Comparison of ENCODE assay signal across 14 cellular contexts in the genomic region with DNA sequence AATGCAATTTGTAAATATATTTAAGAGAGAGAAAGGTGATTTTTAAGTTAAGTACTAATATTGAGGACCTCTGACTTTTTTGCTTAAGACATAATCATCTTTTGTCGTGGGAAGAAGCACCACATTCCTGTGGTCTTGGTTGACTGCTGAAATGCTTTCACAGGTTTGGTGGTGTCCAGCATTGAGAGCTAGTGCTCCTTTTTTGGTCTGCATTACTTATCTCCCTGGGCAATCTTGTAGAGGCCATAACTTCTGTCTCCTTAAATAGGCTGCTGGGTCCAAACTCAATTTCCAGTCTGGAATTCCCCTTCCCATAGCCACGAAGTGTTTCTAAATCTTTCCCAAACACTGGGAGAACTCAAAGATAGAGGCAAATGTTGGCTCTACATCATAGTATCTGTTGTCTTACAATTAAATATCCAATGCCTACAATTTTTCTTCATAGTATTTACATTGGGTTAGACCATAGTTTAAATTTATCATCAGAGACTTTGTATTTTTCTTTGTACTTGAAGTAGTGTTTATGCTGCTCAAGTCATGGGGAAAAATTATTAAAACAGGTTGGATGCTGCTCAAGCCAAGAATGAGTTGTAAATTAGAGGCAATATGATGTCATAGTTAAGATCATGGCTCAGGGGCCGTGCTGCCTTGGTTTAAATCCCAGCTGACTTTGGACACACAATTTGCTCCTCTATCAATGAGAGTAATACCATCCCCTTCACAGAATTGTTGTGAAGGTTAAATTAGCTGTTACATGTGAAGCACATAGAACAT.
DNase-seq lines count a peak whose midpoint lies in the region; TF ChIP-seq lines count a peak whose summit lies in the region.
"Had no signal": no experiment of that assay in that cellular context is flagged by ENCODE, and none has a peak within 500 bp of the region (broad histone marks: within the 10 kb centered on the region; RNA-seq: fewer than 3 reads in every experiment).

No MANE protein-coding gene starts in this region.

- DNase-seq in HFFc6, result peak; percentile 84
- DNase-seq in ascending aorta (ENCODE audit: low spot score in 2 of 2), result no peak
- DNase-seq in hepatic stellate cell (ENCODE audit: low spot score), result peak; percentile 19
- no peak for DNase-seq in uterus
- DNase-seq in NCI-H2107 (lab: John Stamatoyannopoulos, UW), result no peak
- DNase-seq in prostate gland (ENCODE audit: low spot score), result no peak
- DNase-seq in activated T-helper 1 cell treated with anti-CD3 and anti-CD28 coated beads, Interleukin-12 subunit alpha, Interleukin-12 subunit beta, Interleukin-2, Interleukin-4 antibody, amounts not matched to agents 30 ng/mL and 10 ng/mL and 1 ng/mL, durations not matched to agents 14 hours and 24 hours and 36 hours (ENCODE audit: low spot score), result no peak
- DNase-seq: GOT3, NCI-H1694 treated with DMSO at 0.1 percent for 48 hours had no signal

- peak overlapping the region; percentile 41 to 47 for H3K27ac ChIP-seq in ascending aorta
- H3K27ac ChIP-seq in uterus, result peak overlapping the region; percentile 54 to 61
- no peak overlapping the region for H3K27ac ChIP-seq in prostate gland
- H3K27ac ChIP-seq: suprapubic skin had no signal

- TF ChIP-seq POLR2A in uterus (IDR thresholded peaks at IDR 0.05) (no peak), prostate gland (IDR thresholded peaks at IDR 0.05) (no peak)

- H3K9me3 Mint-ChIP-seq in HFFc6, result no peaks in the 10 kb centered on the region
- no peaks in the 10 kb centered on the region for H3K9me3 Mint-ChIP-seq in activated T-helper 1 cell treated with anti-CD3 and anti-CD28 coated beads, Interleukin-12 subunit alpha, Interleukin-12 subunit beta, Interleukin-2, Interleukin-4 antibody, amounts not matched to agents 30 ng/mL and 10 ng/mL and 1 ng/mL, durations not matched to agents 14 hours and 24 hours and 36 hours
- H3K9me3 Mint-ChIP-seq: IgD-negative memory B cell, WTC11 had no signal

- TF ChIP-seq CTCF in HFFc6 (IDR thresholded peaks at IDR 0.05) (no peak), ascending aorta (IDR thresholded peaks at IDR 0.05) (no peak), uterus (IDR thresholded peaks at IDR 0.05) (no peak), prostate gland (IDR thresholded peaks at IDR 0.05) (no peak)

- H3K27ac Mint-ChIP-seq in HFFc6, result peak overlapping the region; percentile 62
- H3K27ac Mint-ChIP-seq in activated T-helper 1 cell treated with anti-CD3 and anti-CD28 coated beads, Interleukin-12 subunit alpha, Interleukin-12 subunit beta, Interleukin-2, Interleukin-4 antibody, amounts not matched to agents 30 ng/mL and 10 ng/mL and 1 ng/mL, durations not matched to agents 14 hours and 24 hours and 36 hours, result no peak overlapping the region
- H3K27ac Mint-ChIP-seq: IgD-negative memory B cell, WTC11 had no signal

- H3K4me3 ChIP-seq in ascending aorta, result no peak overlapping the region
- no peak overlapping the region for H3K4me3 ChIP-seq in uterus
- no peak overlapping the region for H3K4me3 ChIP-seq in prostate gland
- H3K4me3 ChIP-seq: GM12878, skin epidermis, suprapubic skin had no signal

- no peaks in the 10 kb centered on the region for H3K36me3 ChIP-seq in ascending aorta
- no peaks in the 10 kb centered on the region for H3K36me3 ChIP-seq in uterus
- H3K36me3 ChIP-seq in prostate gland, result no peaks in the 10 kb centered on the region
- H3K36me3 ChIP-seq: suprapubic skin had no signal

- intact Hi-C loops in ascending aorta (cut with DNase I) (no loop called here), uterus (cut with DNase I; ENCODE audit: low total_unique reads) (no loop called here), prostate gland (cut with DNase I) (no loop called here)
- intact Hi-C loops in activated T-helper 1 cell treated with anti-CD3 and anti-CD28 coated beads, Interleukin-12 subunit alpha, Interleukin-12 subunit beta, Interleukin-2, Interleukin-4 antibody, amounts not matched to agents 30 ng/mL and 10 ng/mL and 1 ng/mL, durations not matched to agents 14 hours and 24 hours and 36 hours (cut with micrococcal nuclease), result no loop called here

- no peaks in the 10 kb centered on the region for H3K9me3 ChIP-seq in ascending aorta
- no peaks in the 10 kb centered on the region for H3K9me3 ChIP-seq in uterus
- H3K9me3 ChIP-seq in prostate gland, result no peaks in the 10 kb centered on the region
- H3K9me3 ChIP-seq: suprapubic skin had no signal

- no peaks in the 10 kb centered on the region for H3K36me3 Mint-ChIP-seq in HFFc6 (ENCODE audit: low read depth)
- H3K36me3 Mint-ChIP-seq in activated T-helper 1 cell treated with anti-CD3 and anti-CD28 coated beads, Interleukin-12 subunit alpha, Interleukin-12 subunit beta, Interleukin-2, Interleukin-4 antibody, amounts not matched to agents 30 ng/mL and 10 ng/mL and 1 ng/mL, durations not matched to agents 14 hours and 24 hours and 36 hours (ENCODE audit: low read depth), result no peaks in the 10 kb centered on the region
- H3K36me3 Mint-ChIP-seq: IgD-negative memory B cell, WTC11 had no signal

- peaks cover 84% of the 10 kb centered on the region for H3K4me1 Mint-ChIP-seq in HFFc6 (ENCODE audit: low read depth)
- no peaks in the 10 kb centered on the region for H3K4me1 Mint-ChIP-seq in activated T-helper 1 cell treated with anti-CD3 and anti-CD28 coated beads, Interleukin-12 subunit alpha, Interleukin-12 subunit beta, Interleukin-2, Interleukin-4 antibody, amounts not matched to agents 30 ng/mL and 10 ng/mL and 1 ng/mL, durations not matched to agents 14 hours and 24 hours and 36 hours (ENCODE audit: low read depth)
- H3K4me1 Mint-ChIP-seq: IgD-negative memory B cell had no signal

- H3K4me3 Mint-ChIP-seq in HFFc6, result peak overlapping the region; percentile 21
- H3K4me3 Mint-ChIP-seq in activated T-helper 1 cell treated with anti-CD3 and anti-CD28 coated beads, Interleukin-12 subunit alpha, Interleukin-12 subunit beta, Interleukin-2, Interleukin-4 antibody, amounts not matched to agents 30 ng/mL and 10 ng/mL and 1 ng/mL, durations not matched to agents 14 hours and 24 hours and 36 hours, result no peak overlapping the region
- H3K4me3 Mint-ChIP-seq: IgD-negative memory B cell, WTC11 had no signal

- no peaks in the 10 kb centered on the region for H3K27me3 ChIP-seq in ascending aorta
- no peaks in the 10 kb centered on the region for H3K27me3 ChIP-seq in uterus
- H3K27me3 ChIP-seq in prostate gland (replicated peaks; ENCODE audit: insufficient read depth), result no peaks in the 10 kb centered on the region
- H3K27me3 ChIP-seq: suprapubic skin had no signal

- H3K4me1 ChIP-seq in ascending aorta (peaks cover 0 to 7% of the 10 kb centered on the region in 2 donors), uterus (no peaks in the 10 kb centered on the region), prostate gland (replicated peaks) (no peaks in the 10 kb centered on the region)

- 30% methylated on average over 3 of the region's 3 CpGs for WGBS in prostate gland

- H3K27me3 Mint-ChIP-seq in HFFc6 (ENCODE audit: insufficient read depth), result no peaks in the 10 kb centered on the region
- no peaks in the 10 kb centered on the region for H3K27me3 Mint-ChIP-seq in activated T-helper 1 cell treated with anti-CD3 and anti-CD28 coated beads, Interleukin-12 subunit alpha, Interleukin-12 subunit beta, Interleukin-2, Interleukin-4 antibody, amounts not matched to agents 30 ng/mL and 10 ng/mL and 1 ng/mL, durations not matched to agents 14 hours and 24 hours and 36 hours (ENCODE audit: insufficient read depth)
- H3K27me3 Mint-ChIP-seq: IgD-negative memory B cell had no signal

Comparison
In these comparisons a context has a peak if more than half of its experiments do, and no peak if none do; other contexts are left out.
1. DNase-seq: peak in HFFc6 (single experiment) and hepatic stellate cell (single experiment); none in ascending aorta (0 of 2), uterus (0 of 2), NCI-H2107 (single experiment), prostate gland (single experiment) and activated T-helper 1 cell treated with anti-CD3 and anti-CD28 coated beads, Interleukin-12 subunit alpha, Interleukin-12 subunit beta, Interleukin-2, Interleukin-4 antibody, amounts not matched to agents 30 ng/mL and 10 ng/mL and 1 ng/mL, durations not matched to agents 14 hours and 24 hours and 36 hours (single experiment).
2. H3K27ac ChIP-seq: peak in ascending aorta (2 of 2) and uterus (2 of 2); none in prostate gland (0 of 2).